Comparison of ENCODE assay signal across 8 cellular contexts in genomic region chr1:154557248-154557938, GRCh38. TPM values are rescaled to one million over a fixed set of nuclear protein-coding genes. Genes with fewer than 3 reads are reported as not detected.
A peak's percentile ranks its signal among the peaks of the same experiment; 100 is the strongest.
DNase-seq lines count a peak whose midpoint lies in the region; ATAC-seq, FAIRE-seq and TF ChIP-seq lines count a peak whose summit lies in the region.

No MANE protein-coding gene starts in this region.

- CTCF ChIA-PET in A549 (lab: Yijun Ruan, JAX) = interaction anchor here (1.1 to 3.7 kb wide), 3 partner anchors 10 to 28 kb away, joined by 3 to 24 read pairs (median 10); no protein-coding TSS in a partner anchor

- H3K4me3 ChIP-seq in A549 (peak overlapping the region; percentile 85), HUES6 (ENCODE audit: low read depth, low read length) (peak overlapping the region; percentile 76), breast epithelium (peak overlapping the region; percentile 91 to 94 (median 93)), mucosa of rectum (ENCODE audit: low read length in 2 of 2) (peak overlapping the region; percentile 77 to 97)

- H3K9ac ChIP-seq in HUES6 (ENCODE audit: low read length) = peak overlapping the region; percentile 81
- peak overlapping the region; percentile 84 for H3K9ac ChIP-seq in mucosa of rectum (ENCODE audit: low read depth in 1 of 2, low read length in 2 of 2)

- no peak for TF ChIP-seq RAD21 in A549 (conservative IDR thresholded peaks at IDR 0.05 in 1 of 2, IDR thresholded peaks at IDR 0.05 in 1 of 2)

- DNase-seq in A549 (ENCODE audit: low read depth in 1 of 2, low spot score in 1 of 2) (no peak), breast epithelium (ENCODE audit: low spot score in 2 of 2) (no peak), NCI-H345 treated with DMSO at 0.1 percent for 48 hours (lab: John Stamatoyannopoulos, UW; ENCODE audit: unreplicated experiment) (no peak), HuH-7 (ENCODE audit: low spot score) (no peak), RKO (ENCODE audit: low spot score) (no peak)
- no peak for DNase-seq in activated CD4-positive, CD25-positive, alpha-beta regulatory T cell (lab: John Stamatoyannopoulos, UW)

- no peaks in the 10 kb centered on the region for H3K9me3 ChIP-seq in A549
- H3K9me3 ChIP-seq in HUES6 (ENCODE audit: control insufficient read depth, insufficient read depth, low read depth, low read length) = no peaks in the 10 kb centered on the region
- H3K9me3 ChIP-seq in breast epithelium = no peaks in the 10 kb centered on the region
- no peaks in the 10 kb centered on the region for H3K9me3 ChIP-seq in mucosa of rectum (ENCODE audit: control insufficient read depth in 2 of 2, low read length in 2 of 2)

- intact Hi-C loops in breast epithelium (cut with DNase I; ENCODE audit: low total_unique reads) = loop anchor here (10.0 kb wide), 2 partner anchors 377 to 1583 kb away; partner anchors contain the start of genes PMVK and SPRR4

- TF ChIP-seq EP300 in A549 (IDR thresholded peaks at IDR 0.05) = no peak

- TF ChIP-seq CTCF in A549 (IDR thresholded peaks at IDR 0.05) = no peak
- TF ChIP-seq CTCF in breast epithelium (IDR thresholded peaks at IDR 0.05) = no peak

- peaks cover 38% of the 10 kb centered on the region for H3K36me3 ChIP-seq in HUES6 (ENCODE audit: control insufficient read depth, insufficient read depth, low read length)
- peaks cover 15% of the 10 kb centered on the region for H3K36me3 ChIP-seq in breast epithelium
- H3K36me3 ChIP-seq in mucosa of rectum (ENCODE audit: control insufficient read depth in 2 of 2, insufficient read depth in 2 of 2, low read length in 2 of 2) = peaks cover 31 to 36% of the 10 kb centered on the region in 2 donors

- no peak for TF ChIP-seq POLR2A in A549 (IDR thresholded peaks at IDR 0.05; ENCODE audit: low read length)
- no peak for TF ChIP-seq POLR2A in breast epithelium (IDR thresholded peaks at IDR 0.05)

- H3K4me2 ChIP-seq in A549 = peak overlapping the region; percentile 96

- WGBS in A549 (ENCODE audit: missing lambda C conversion rate) = 17% methylated on average over 7 of the region's 7 CpGs

- H3K4me1 ChIP-seq in A549 (peaks cover 16% of the 10 kb centered on the region), HUES6 (ENCODE audit: control insufficient read depth, insufficient read depth, low read length) (peaks cover 19% of the 10 kb centered on the region), breast epithelium (peaks cover 9 to 17% of the 10 kb centered on the region in 2 donors), mucosa of rectum (ENCODE audit: control insufficient read depth in 2 of 2, insufficient read depth in 2 of 2, low read length in 2 of 2) (peaks cover 14 to 25% of the 10 kb centered on the region in 2 donors)

- H3K27me3 ChIP-seq in HUES6 (ENCODE audit: control insufficient read depth, insufficient read depth, low read length) = no peaks in the 10 kb centered on the region
- H3K27me3 ChIP-seq in breast epithelium = no peaks in the 10 kb centered on the region
- no peaks in the 10 kb centered on the region for H3K27me3 ChIP-seq in mucosa of rectum (ENCODE audit: control insufficient read depth in 2 of 2, insufficient read depth in 2 of 2, low read length in 2 of 2)

- POLR2A ChIA-PET in A549 (lab: Yijun Ruan, JAX) = no interaction called here

- no peak for FAIRE-seq in A549 (lab: Jason Lieb, UNC)

- no peak for ATAC-seq in A549

- H3K27ac ChIP-seq in A549 (peak overlapping the region; percentile 93 to 96), HUES6 (ENCODE audit: low read depth, low read length) (no peak overlapping the region), breast epithelium (peak overlapping the region; percentile 83 to 97), mucosa of rectum (ENCODE audit: low read depth in 2 of 2, low read length in 2 of 2) (peak overlapping the region in 1 of 2 donors; percentile 82)

TF ChIP-seq in A549, 52 proteins besides CTCF, POLR2A, EP300 and RAD21:
- TF ChIP-seq NPAS2 (CRISPR knock-in tag; IDR thresholded peaks at IDR 0.05; ENCODE audit: borderline replicate concordance) (no peak), ZSCAN20 (CRISPR knock-in tag; IDR thresholded peaks at IDR 0.05) (no peak), RARB (CRISPR knock-in tag; IDR thresholded peaks at IDR 0.05) (no peak), POLR2AphosphoS2 (conservative IDR thresholded peaks at IDR 0.05; ENCODE audit: low read length) (no peak), SMC3 (IDR thresholded peaks at IDR 0.05) (no peak), FOXS1 (CRISPR knock-in tag; IDR thresholded peaks at IDR 0.05) (no peak), CBX8 (IDR thresholded peaks at IDR 0.05) (no peak), MAZ (IDR thresholded peaks at IDR 0.05; ENCODE audit: borderline replicate concordance, low read depth, low read length) (no peak), PHF8 (IDR thresholded peaks at IDR 0.05; ENCODE audit: borderline replicate concordance, low read depth) (no peak)
TF ChIP-seq in A549: peak in this region for 0.

RNA-seq across cellular contexts. Expression of gene UBE2Q1, which starts 1.1 kb away (rescaled TPM):
- polyA plus RNA-seq in A549 (2011; rRNA removed) = 17.6 and 26.6 TPM in 2 replicates
- 7.9 and 10.6 TPM in 2 replicates for polyA plus RNA-seq in A549 (2012; cell fraction: cytosol; rRNA removed)
- polyA plus RNA-seq in A549 (2012; cell fraction: nucleus; rRNA removed) = 5.3 and 11.3 TPM in 2 replicates
- polyA plus RNA-seq in A549 (2017; fragmentation: RNase III; extraction: RNeasy Plus Mini Kit Qiagen cat#74134 plus additional on column Dnase treatment) = 41.9 to 49.7 TPM (median 47.2 TPM) in 3 replicates
- polyA minus RNA-seq in A549 (2011; rRNA and poly(A)+ RNA removed) = 12.5 and 20.9 TPM in 2 replicates
- total RNA-seq in breast epithelium = 10 to 100 TPM; 27.7 to 33.3 (median 30.2) TPM

RNA-seq across cellular contexts. Expression of gene CHRNB2, which starts 10.2 kb away (rescaled TPM):
- polyA plus RNA-seq in A549 (2011; rRNA removed) (0.21 and 0.36 TPM in 2 replicates), A549 (2017; fragmentation: RNase III; extraction: RNeasy Plus Mini Kit Qiagen cat#74134 plus additional on column Dnase treatment) (0.21 to 0.28 TPM (median 0.25 TPM) in 3 replicates)
- 0.17 and 0.30 TPM in 2 replicates for polyA plus RNA-seq in A549 (2012; cell fraction: cytosol; rRNA removed)
- 0.43 and 0.52 TPM in 2 replicates for polyA plus RNA-seq in A549 (2012; cell fraction: nucleus; rRNA removed)
- 0.66 and 0.97 TPM in 2 replicates for polyA minus RNA-seq in A549 (2011; rRNA and poly(A)+ RNA removed)
- 1 to 10 TPM in 1 of 3 donors, under 1 TPM in 2; 0.16 to 1.3 (median 0.73) TPM for total RNA-seq in breast epithelium

RNA-seq across cellular contexts. Expression of gene ADAR, which starts 50.6 kb away (rescaled TPM):
- polyA plus RNA-seq in A549 (2011; rRNA removed) = 170 and 171 TPM in 2 replicates
- polyA plus RNA-seq in A549 (2012; cell fraction: cytosol; rRNA removed) = 55.4 and 62.7 TPM in 2 replicates
- polyA plus RNA-seq in A549 (2012; cell fraction: nucleus; rRNA removed) = 90.0 and 104 TPM in 2 replicates
- 71.7 to 76.1 TPM (median 76.0 TPM) in 3 replicates for polyA plus RNA-seq in A549 (2017; fragmentation: RNase III; extraction: RNeasy Plus Mini Kit Qiagen cat#74134 plus additional on column Dnase treatment)
- polyA minus RNA-seq in A549 (2011; rRNA and poly(A)+ RNA removed) = 264 and 283 TPM in 2 replicates
- total RNA-seq in breast epithelium = 100 to 1,000 TPM in 2 of 3 donors, 10 to 100 TPM in 1; 71.4 to 115 (median 104) TPM

RNA-seq across cellular contexts. Expression of gene SHE, which starts 55.2 kb away (rescaled TPM):
- polyA plus RNA-seq in A549 (2011; rRNA removed) (0.01 and 0.03 TPM in 2 replicates), A549 (2017; fragmentation: RNase III; extraction: RNeasy Plus Mini Kit Qiagen cat#74134 plus additional on column Dnase treatment) (0.01 TPM in 1 of 3 replicates, not detected in the others)
- 0.01 TPM in 1 of 2 replicates, not detected in the other for polyA plus RNA-seq in A549 (2012; cell fraction: cytosol; rRNA removed)
- polyA plus RNA-seq in A549 (2012; cell fraction: nucleus; rRNA removed) = not detected in 2 replicates
- polyA minus RNA-seq in A549 (2011; rRNA and poly(A)+ RNA removed) = not detected in 2 replicates
- 10 to 100 TPM in 2 of 3 donors, 1 to 10 TPM in 1; 6.3 to 21.3 (median 21.3) TPM for total RNA-seq in breast epithelium

RNA-seq across cellular contexts. Expression of gene TDRD10, which starts 55.4 kb away (rescaled TPM):
- polyA plus RNA-seq in A549 (2011; rRNA removed) = 0.04 TPM in 1 of 2 replicates, not detected in the other
- polyA plus RNA-seq in A549 (2012; cell fraction: cytosol; rRNA removed) = 0.01 and 0.04 TPM in 2 replicates
- 0.10 TPM in 1 of 2 replicates, not detected in the other for polyA plus RNA-seq in A549 (2012; cell fraction: nucleus; rRNA removed)
- not detected in 3 replicates for polyA plus RNA-seq in A549 (2017; fragmentation: RNase III; extraction: RNeasy Plus Mini Kit Qiagen cat#74134 plus additional on column Dnase treatment)
- not detected in 2 replicates for polyA minus RNA-seq in A549 (2011; rRNA and poly(A)+ RNA removed)
- total RNA-seq in breast epithelium = 1 to 10 TPM; 2.9 to 5.6 (median 5.6) TPM
